In the genomic region with DNA sequence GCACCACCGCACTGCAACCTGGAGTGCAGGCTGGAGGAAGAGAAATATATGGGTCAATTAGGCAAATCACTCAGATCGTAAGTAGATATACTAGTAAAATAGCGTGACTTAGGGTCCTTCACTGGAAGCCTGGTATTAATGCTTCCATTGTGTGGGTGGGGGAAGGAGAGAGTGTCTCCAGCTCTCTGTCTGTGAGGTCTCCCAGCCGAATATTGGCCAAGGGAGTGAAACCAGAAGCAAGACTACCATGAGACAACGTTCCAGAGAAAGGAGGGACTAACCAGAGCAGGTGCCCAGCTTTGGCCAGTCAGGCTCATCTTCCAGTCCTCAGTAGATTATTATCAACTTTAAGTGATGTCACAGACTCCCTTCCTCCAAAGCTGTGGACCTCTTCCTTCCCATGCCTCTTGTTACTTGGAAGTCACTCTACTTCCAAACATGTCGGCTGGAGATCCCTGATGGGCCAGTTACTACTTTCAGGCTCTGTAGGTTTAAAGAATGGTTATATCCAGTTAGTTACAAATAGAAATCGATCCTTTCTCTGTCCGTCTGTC, we compare ENCODE assay signal across 18 cellular contexts. TPM values are rescaled to one million over a fixed set of nuclear protein-coding genes. Genes with fewer than 3 reads are reported as not detected.
DNase-seq lines count a peak whose midpoint lies in the region; ATAC-seq and TF ChIP-seq lines count a peak whose summit lies in the region.
"Had no signal": no experiment of that assay in that cellular context is flagged by ENCODE, and none has a peak within 500 bp of the region (broad histone marks: within the 10 kb centered on the region; RNA-seq: fewer than 3 reads in every experiment).

No MANE protein-coding gene starts in this region.

- H3K36me3 ChIP-seq in right atrium auricular region (no peaks in the 10 kb centered on the region), left ventricle myocardium inferior (no peaks in the 10 kb centered on the region), PC-9 (ENCODE audit: low read depth) (peaks cover 21% of the 10 kb centered on the region; the same call in 1 of the 2 replicates)

- H3K9me2 ChIP-seq in PC-9 (ENCODE audit: insufficient read depth), result no peaks in the 10 kb centered on the region

- H3F3A ChIP-seq in PC-9 (ENCODE audit: insufficient read depth, low read depth), result peaks cover 35% of the 10 kb centered on the region; the same call in 1 of the 2 replicates

- CTCF ChIA-PET in PC-9 (lab: Charles Lee), result no interaction called here

- H3K27me3 ChIP-seq in right atrium auricular region (no peaks in the 10 kb centered on the region), left ventricle myocardium inferior (ENCODE audit: low read depth) (no peaks in the 10 kb centered on the region), PC-9 (ENCODE audit: insufficient read depth, low read depth) (no peaks in the 10 kb centered on the region)
- H3K27me3 ChIP-seq: ascending aorta, gastroesophageal sphincter had no signal

- DNase-seq in right atrium auricular region (ENCODE audit: low spot score) (peak; percentile 48), left ventricle myocardium inferior (no peak), PC-9 (no peak), foreskin melanocyte (peak; percentile 88), HT-29 (ENCODE audit: low spot score) (no peak), HuH-7 (ENCODE audit: low spot score) (no peak)
- DNase-seq in stimulated activated CD4-positive, alpha-beta T cell treated with anti-CD3 and anti-CD28 coated beads, Interleukin-4, amount 100 ng/mL, for 1 hour, result no peak
- DNase-seq: activated T-cell treated with anti-CD3 and anti-CD28 coated beads, Interleukin-2, amount 50 U/mL, for 1 hour; CD8-positive, alpha-beta memory T cell; effector CD4-positive, alpha-beta T cell; H7; NCI-H1417 treated with DMSO at 0.1 percent for 48 hours; posterior cingulate gyrus; Right ventricle myocardium superior; stimulated activated naive CD4-positive, alpha-beta T cell had no signal

- H4K20me1 ChIP-seq in PC-9 (ENCODE audit: insufficient read depth), result peaks cover 11% of the 10 kb centered on the region; the same call in 1 of the 2 replicates

- POLR2A ChIA-PET in PC-9 (lab: Charles Lee; ENCODE audit: unreplicated experiment), result interaction anchor here (0.6 kb wide), 1 partner anchor 1416 kb away, joined by 11 read pairs; no protein-coding TSS in a partner anchor

- peak overlapping the region; percentile 59; the same call in 1 of the 2 replicates for H3K4me2 ChIP-seq in PC-9

- no peak overlapping the region for H2AFZ ChIP-seq in PC-9

- H3K4me1 ChIP-seq in right atrium auricular region, result peaks cover 0 to 9% of the 10 kb centered on the region in 2 donors
- H3K4me1 ChIP-seq in left ventricle myocardium inferior, result peaks cover 16% of the 10 kb centered on the region
- peaks cover 23% of the 10 kb centered on the region for H3K4me1 ChIP-seq in PC-9 (replicated peaks; ENCODE audit: insufficient read depth)

- intact Hi-C loops in left ventricle myocardium inferior (cut with micrococcal nuclease) (loop anchor here (5.0 kb wide), 1 partner anchor 118 kb away; no protein-coding TSS in a partner anchor), PC-9 (cut with micrococcal nuclease; ENCODE audit: unreplicated experiment) (loop anchor here (5.0 kb wide), 1 partner anchor 118 kb away; no protein-coding TSS in a partner anchor)

- no peak for ATAC-seq in GM19023 (IDR thresholded peaks at IDR 0.05; ENCODE audit: unreplicated experiment)
- ATAC-seq: gastroesophageal sphincter had no signal

- no peak overlapping the region for H3K27ac ChIP-seq in right atrium auricular region
- H3K27ac ChIP-seq in left ventricle myocardium inferior (replicated peaks), result no peak overlapping the region
- H3K27ac ChIP-seq in PC-9, result peak overlapping the region; percentile 74
- H3K27ac ChIP-seq: ascending aorta had no signal

- no TSS peak for BruUV-seq in PC-9 (replicated peaks; lab: Mats Ljungman, UMichigan)

- H3K4me3 ChIP-seq in right atrium auricular region, result no peak overlapping the region
- H3K4me3 ChIP-seq in left ventricle myocardium inferior, result no peak overlapping the region
- H3K4me3 ChIP-seq in PC-9, result no peak overlapping the region
- H3K4me3 ChIP-seq: ascending aorta, gastroesophageal sphincter had no signal

- H3K9me3 ChIP-seq in right atrium auricular region, result no peaks in the 10 kb centered on the region
- no peaks in the 10 kb centered on the region for H3K9me3 ChIP-seq in left ventricle myocardium inferior (replicated peaks)
- no peaks in the 10 kb centered on the region for H3K9me3 ChIP-seq in PC-9 (ENCODE audit: insufficient read depth, low read depth)
- H3K9me3 ChIP-seq: ascending aorta, gastroesophageal sphincter had no signal

- H3K79me2 ChIP-seq in PC-9 (ENCODE audit: low read depth), result peaks cover 10% of the 10 kb centered on the region

- TF ChIP-seq CTCF in right atrium auricular region (IDR thresholded peaks at IDR 0.05) (no peak), left ventricle myocardium inferior (IDR thresholded peaks at IDR 0.05; ENCODE audit: borderline replicate concordance) (no peak), PC-9 (conservative IDR thresholded peaks at IDR 0.05) (no peak)

RNA-seq across cellular contexts. Expression of a gene that starts 28.8 kb away (rescaled TPM):
- total RNA-seq in right atrium auricular region, result 10 to 100 TPM in 1 of 2 donors, 1 to 10 TPM in 1; 4.1 to 12.2 TPM
- 3.1 TPM for total RNA-seq in left ventricle myocardium inferior
- 53.3 and 65.8 TPM in 2 replicates for total RNA-seq in PC-9 (2021)
- 14.7 and 16.4 TPM in 2 replicates for total RNA-seq in HT-29 (2014; rRNA removed; shearing (Covaris generic))

Comparison
In these comparisons a context has a peak if more than half of its experiments do, and no peak if none do; other contexts are left out.
1. DNase-seq: peak in right atrium auricular region (single experiment) and foreskin melanocyte (single experiment); none in left ventricle myocardium inferior (single experiment), PC-9 (0 of 2), HT-29 (single experiment), HuH-7 (single experiment) and stimulated activated CD4-positive, alpha-beta T cell treated with anti-CD3 and anti-CD28 coated beads, Interleukin-4, amount 100 ng/mL, for 1 hour (single experiment).